In genomic region chr10:35394411-35394851, GRCh38 we compare ENCODE assay signal across 3 cellular contexts.
TF ChIP-seq lines count a peak whose summit lies in the region.

No MANE protein-coding gene starts in this region.

TF ChIP-seq in IMR-90, 13 proteins besides CTCF, POLR2A, EP300 and RAD21:
- TF ChIP-seq USF2 (IDR thresholded peaks at IDR 0.05; ENCODE audit: low read depth, low read length) (no peak), MAZ (IDR thresholded peaks at IDR 0.05; ENCODE audit: borderline replicate concordance, low read depth, low read length) (no peak), FOS (IDR thresholded peaks at IDR 0.05; ENCODE audit: low read depth, low read length) (no peak), SMC3 (IDR thresholded peaks at IDR 0.05; ENCODE audit: low read depth, low read length) (no peak), ELK1 (IDR thresholded peaks at IDR 0.05; ENCODE audit: borderline replicate concordance, low read depth, low read length) (no peak)

TF ChIP-seq in endothelial cell of umbilical vein, 7 proteins besides CTCF, POLR2A, EP300 and RAD21:
- TF ChIP-seq JUN (IDR thresholded peaks at IDR 0.05; ENCODE audit: borderline replicate concordance, insufficient read depth, insufficient read length, low read depth), result no peak
- no peak for TF ChIP-seq MAX (IDR thresholded peaks at IDR 0.05; ENCODE audit: insufficient read depth, insufficient read length)
- no peak for TF ChIP-seq POLR2AphosphoS5 (IDR thresholded peaks at IDR 0.05; ENCODE audit: insufficient read depth, low read depth, low read length)
- no peak for TF ChIP-seq MYC (IDR thresholded peaks at IDR 0.05; ENCODE audit: low read depth, low read length)
- TF ChIP-seq GATA2 (IDR thresholded peaks at IDR 0.05; ENCODE audit: insufficient read depth, insufficient read length, low read depth, low read length), result no peak
- TF ChIP-seq FOS (IDR thresholded peaks at IDR 0.05; ENCODE audit: borderline replicate concordance, insufficient read depth, low read length), result no peak
- TF ChIP-seq EZH2 (IDR thresholded peaks at IDR 0.05; ENCODE audit: borderline replicate concordance, low read depth, low read length, severe bottlenecking), result no peak

TF ChIP-seq in HEK293T, 16 proteins besides CTCF, POLR2A, EP300 and RAD21:
- no peak for TF ChIP-seq LEF1 (IDR thresholded peaks at IDR 0.05; ENCODE audit: borderline replicate concordance)
- TF ChIP-seq ELF4 (IDR thresholded peaks at IDR 0.05), result no peak
- no peak for TF ChIP-seq BHLHE40 (IDR thresholded peaks at IDR 0.05; ENCODE audit: borderline replicate concordance)
- no peak for TF ChIP-seq HDGF (IDR thresholded peaks at IDR 0.05; ENCODE audit: borderline replicate concordance)
- no peak for TF ChIP-seq CTBP1 (IDR thresholded peaks at IDR 0.05; ENCODE audit: borderline replicate concordance)
- TF ChIP-seq PKNOX1 (IDR thresholded peaks at IDR 0.05), result no peak
- no peak for TF ChIP-seq FOXM1 (IDR thresholded peaks at IDR 0.05; ENCODE audit: borderline replicate concordance)
- TF ChIP-seq FOXA1 (IDR thresholded peaks at IDR 0.05), result no peak
- no peak for TF ChIP-seq ZNF384 (IDR thresholded peaks at IDR 0.05)
- no peak for TF ChIP-seq FOXK2 (IDR thresholded peaks at IDR 0.05)
- no peak for TF ChIP-seq SP1 (IDR thresholded peaks at IDR 0.05)
- no peak for TF ChIP-seq TARDBP (IDR thresholded peaks at IDR 0.05)
- TF ChIP-seq L3MBTL2 (conservative IDR thresholded peaks at IDR 0.05), result no peak
- no peak for TF ChIP-seq NFRKB (IDR thresholded peaks at IDR 0.05)
- TF ChIP-seq ARNT (IDR thresholded peaks at IDR 0.05), result no peak
- TF ChIP-seq SUZ12 (IDR thresholded peaks at IDR 0.05), result no peak
